Comparison of ENCODE assay signal across 19 cellular contexts in genomic region chr2:16051841-16052564, GRCh38.
"Had no signal": no experiment of that assay in that cellular context is flagged by ENCODE, and none has a peak within 500 bp of the region (broad histone marks: within the 10 kb centered on the region; RNA-seq: fewer than 3 reads in every experiment).

No MANE protein-coding gene starts in this region.

- H3K4me3 ChIP-seq: Peyer's patch, SJSA1 had no signal

- ATAC-seq: PC-3 had no signal

- H3K9me3 ChIP-seq: Peyer's patch, SJSA1 had no signal

- H3K4me1 ChIP-seq: SJSA1 had no signal

- H3K36me3 ChIP-seq: Peyer's patch, SJSA1 had no signal

- DNase-seq: KBM-7; MV-4-11; NCI-H1048; NCI-H1105 treated with DMSO at 0.1 percent for 48 hours; NCI-H1417 treated with DMSO at 0.1 percent for 48 hours; NCI-H1694 treated with DMSO at 0.1 percent for 48 hours; NCI-H1930; NCI-H2081; NCI-H2107; NCI-H2227 treated with DMSO at 0.1 percent for 48 hours; NCI-H524; NCI-H748 treated with DMSO at 0.1 percent for 48 hours; NK-92 treated with Interleukin-12 subunit alpha and Interleukin-12 subunit beta, amount 100 ng/mL, for 24 hours; PC-3; Peyer's patch; SHP77 treated with DMSO at 0.1 percent for 48 hours; SK-N-SH; SW 1271 had no signal

- H3K27me3 ChIP-seq: Peyer's patch, SJSA1 had no signal

- H3K9ac ChIP-seq: SK-N-SH had no signal

- H3K27ac ChIP-seq: Peyer's patch, SJSA1 had no signal

- H3K4me2 ChIP-seq: SK-N-SH had no signal
